ENCODE assay signal across 11 cellular contexts in the genomic region with DNA sequence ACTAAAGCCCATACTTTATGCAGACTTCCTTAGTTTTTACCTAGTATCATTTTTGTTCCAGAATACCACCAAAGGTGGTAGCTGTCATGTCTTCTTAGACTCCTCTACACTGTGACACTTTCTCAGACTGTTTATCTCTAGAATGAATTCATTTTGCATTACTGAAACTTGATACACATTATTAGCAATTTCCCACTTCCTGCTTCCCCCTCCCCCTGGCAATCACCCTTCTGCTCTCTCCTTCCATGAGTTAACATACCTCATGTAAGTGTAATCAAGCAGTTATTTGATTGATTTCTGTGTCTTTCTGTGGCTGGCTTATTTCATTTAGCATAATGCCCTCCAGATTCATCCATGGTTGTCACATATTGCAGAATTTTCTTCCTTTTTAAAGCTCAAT.
DNase-seq lines count a peak whose midpoint lies in the region; ATAC-seq and TF ChIP-seq lines count a peak whose summit lies in the region.
"Had no signal": no experiment of that assay in that cellular context is flagged by ENCODE, and none has a peak within 500 bp of the region (broad histone marks: within the 10 kb centered on the region; RNA-seq: fewer than 3 reads in every experiment).

No MANE protein-coding gene starts in this region.

- peak overlapping the region; percentile 1 for H3K27ac Mint-ChIP-seq in neural progenitor cell

- H3K4me1 ChIP-seq in neural progenitor cell, result no peaks in the 10 kb centered on the region
- H3K4me1 ChIP-seq: colonic mucosa had no signal

- H3K4me3 ChIP-seq in neural progenitor cell, result no peak overlapping the region
- H3K4me3 ChIP-seq: colonic mucosa had no signal

- no peaks in the 10 kb centered on the region for H3K27me3 Mint-ChIP-seq in neural progenitor cell (ENCODE audit: insufficient read depth, low read depth)

- H4K20me1 ChIP-seq in neural progenitor cell (ENCODE audit: low read depth), result no peaks in the 10 kb centered on the region

- no peak overlapping the region for H3K4me3 Mint-ChIP-seq in neural progenitor cell

- TF ChIP-seq CTCF in neural progenitor cell (IDR thresholded peaks at IDR 0.05), result no peak

- no peaks in the 10 kb centered on the region for H3K27me3 ChIP-seq in neural progenitor cell
- H3K27me3 ChIP-seq: colonic mucosa had no signal

- peaks cover 6% of the 10 kb centered on the region for H3F3A ChIP-seq in neural progenitor cell (ENCODE audit: low read depth)

- no peaks in the 10 kb centered on the region for H3K9me3 Mint-ChIP-seq in neural progenitor cell

- no peaks in the 10 kb centered on the region for H3K79me2 ChIP-seq in neural progenitor cell (ENCODE audit: low read depth)

- no peaks in the 10 kb centered on the region for H3K36me3 ChIP-seq in neural progenitor cell
- H3K36me3 ChIP-seq: colonic mucosa had no signal

- H3K9me3 ChIP-seq in neural progenitor cell (ENCODE audit: low read depth), result no peaks in the 10 kb centered on the region
- H3K9me3 ChIP-seq: colonic mucosa had no signal

- ATAC-seq in left cardiac atrium, result no peak
- ATAC-seq in GM18517 (IDR thresholded peaks at IDR 0.05; ENCODE audit: unreplicated experiment), result no peak

- H3K27ac ChIP-seq in neural progenitor cell, result no peak overlapping the region
- H3K27ac ChIP-seq: colonic mucosa, VCaP had no signal

- H2AFZ ChIP-seq in neural progenitor cell (replicated peaks), result no peak overlapping the region

- intact Hi-C loops in left cardiac atrium (cut with DNase I), result no loop called here

- DNase-seq in NCI-H82 (lab: John Stamatoyannopoulos, UW), result peak; percentile 45
- DNase-seq in NCI-H82 treated with DMSO at 0.1 percent for 48 hours (lab: John Stamatoyannopoulos, UW; ENCODE audit: unreplicated experiment), result no peak
- peak; percentile 4 for DNase-seq in HPDE6-E6E7 (ENCODE audit: extremely low spot score)
- DNase-seq in astrocyte of the hippocampus (ENCODE audit: low read depth, low spot score), result peak; percentile 11
- DNase-seq in neural progenitor cell (ENCODE audit: low spot score), result no peak
- DNase-seq in left cardiac atrium, result no peak
- no peak for DNase-seq in T-helper 2 cell
- DNase-seq: colonic mucosa, glutamatergic neuron had no signal

- peaks cover 16% of the 10 kb centered on the region for H3K4me1 Mint-ChIP-seq in neural progenitor cell

- no peak overlapping the region for H3K4me2 ChIP-seq in neural progenitor cell

- H3K9ac ChIP-seq in neural progenitor cell, result no peak overlapping the region

- peaks cover 9% of the 10 kb centered on the region for H3K36me3 Mint-ChIP-seq in neural progenitor cell

Comparison
In these comparisons a context has a peak if more than half of its experiments do, and no peak if none do; other contexts are left out.
1. DNase-seq: peak in NCI-H82 (single experiment), HPDE6-E6E7 (single experiment) and astrocyte of the hippocampus (single experiment); none in NCI-H82 treated with DMSO at 0.1 percent for 48 hours (single experiment), neural progenitor cell (single experiment), left cardiac atrium (single experiment) and T-helper 2 cell (0 of 5).